In genomic region chr1:228213917-228214808, GRCh38 we compare ENCODE assay signal across 8 cellular contexts. TPM values are rescaled to one million over a fixed set of nuclear protein-coding genes. Genes with fewer than 3 reads are reported as not detected.
DNase-seq lines count a peak whose midpoint lies in the region; ATAC-seq and TF ChIP-seq lines count a peak whose summit lies in the region.

No MANE protein-coding gene starts in this region.

- no peaks in the 10 kb centered on the region for H3K36me3 ChIP-seq in sigmoid colon

- DNase-seq in D341Med (ENCODE audit: low spot score): peak; percentile 48
- no peak for DNase-seq in fibroblast of the aortic adventitia (ENCODE audit: low read depth)
- DNase-seq in sigmoid colon: no peak
- no peak for DNase-seq in NCI-H748 treated with DMSO at 0.1 percent for 48 hours (lab: John Stamatoyannopoulos, UW)
- DNase-seq in posterior vena cava (ENCODE audit: low spot score): no peak
- no peak for DNase-seq in AG08396 (ENCODE audit: low spot score)

- no peak for TF ChIP-seq EP300 in sigmoid colon (IDR thresholded peaks at IDR 0.05)

- H3K27ac ChIP-seq in sigmoid colon: peak overlapping the region in 1 of 4 donors; percentile 15

- intact Hi-C loops in sigmoid colon (cut with DNase I): loop anchor here (1.0 to 10.0 kb wide), 3 partner anchors 61 to 193 kb away; partner anchors contain the start of gene TRIM11
- intact Hi-C loops in posterior vena cava (cut with DNase I): no loop called here

- TF ChIP-seq POLR2A in sigmoid colon (IDR thresholded peaks at IDR 0.05): no peak

- H3K27me3 ChIP-seq in sigmoid colon: peaks cover 12 to 31% (median 20%) of the 10 kb centered on the region in 3 donors

- ATAC-seq in SK-N-SH treated with all-trans-retinoic acid at 6 μM for 48 hours: peak; percentile 1; the same call in 2 of the 3 replicates
- no peak for ATAC-seq in HG02973 (IDR thresholded peaks at IDR 0.05; ENCODE audit: unreplicated experiment)

- no peaks in the 10 kb centered on the region for H3K9me3 ChIP-seq in sigmoid colon

- no peak for TF ChIP-seq CTCF in fibroblast of the aortic adventitia (IDR thresholded peaks at IDR 0.05; ENCODE audit: insufficient read depth, low read length)
- no peak for TF ChIP-seq CTCF in sigmoid colon (IDR thresholded peaks at IDR 0.05)

- peaks cover 0 to 22% (median 19%) of the 10 kb centered on the region in 4 donors for H3K4me1 ChIP-seq in sigmoid colon

- H3K4me3 ChIP-seq in fibroblast of the aortic adventitia (ENCODE audit: low read depth, low read length): peak overlapping the region; percentile 13
- H3K4me3 ChIP-seq in sigmoid colon: peak overlapping the region; percentile 31 to 52 (median 42)

- WGBS in sigmoid colon, 2 donors: 48 to 63% methylated on average over 48 of the region's 48 CpGs

TF ChIP-seq in SK-N-SH treated with all-trans-retinoic acid at 6 μM for 48 hours, 23 proteins besides CTCF, POLR2A, EP300 and RAD21:
- TF ChIP-seq ESRRG (CRISPR knock-in tag; IDR thresholded peaks at IDR 0.05) (no peak), ZFP30 (CRISPR knock-in tag; IDR thresholded peaks at IDR 0.05) (no peak), ZNF565 (CRISPR knock-in tag; conservative IDR thresholded peaks at IDR 0.05; ENCODE audit: low read depth) (no peak), TOX (CRISPR knock-in tag; IDR thresholded peaks at IDR 0.05; ENCODE audit: borderline replicate concordance) (no peak)
TF ChIP-seq in SK-N-SH treated with all-trans-retinoic acid at 6 μM for 48 hours: peak in this region for 0.

RNA-seq across cellular contexts. Expression of gene OBSCN, which starts 6.3 kb away (rescaled TPM):
- total RNA-seq in fibroblast of the aortic adventitia (ENCODE audit: low replicate concordance): 0.99 and 3.1 TPM in 2 replicates
- total RNA-seq in sigmoid colon: 10 to 100 TPM; 12.1 to 21.0 (median 16.3) TPM
- polyA plus RNA-seq in sigmoid colon: 10 to 100 TPM in 1 of 3 donors, 1 to 10 TPM in 1, under 1 TPM in 1; 0.92 to 13.1 (median 2.4) TPM
- 1 to 10 TPM; 3.5 to 6.3 TPM for total RNA-seq in posterior vena cava

RNA-seq across cellular contexts. Expression of gene IBA57, which starts 48.6 kb away (rescaled TPM):
- total RNA-seq in fibroblast of the aortic adventitia (ENCODE audit: low replicate concordance): 6.1 and 16.9 TPM in 2 replicates
- 10 to 100 TPM in 2 of 4 donors, 1 to 10 TPM in 2; 2.9 to 14.0 (median 7.3) TPM for total RNA-seq in sigmoid colon
- 1 to 10 TPM; 3.7 to 8.0 (median 4.8) TPM for polyA plus RNA-seq in sigmoid colon
- 1 to 10 TPM; 7.4 to 7.8 TPM for total RNA-seq in posterior vena cava
